In genomic region chr1:52141513-52142219, GRCh38 we compare ENCODE assay signal across 8 cellular contexts. TPM values are rescaled to one million over a fixed set of nuclear protein-coding genes. Genes with fewer than 3 reads are reported as not detected.
DNase-seq lines count a peak whose midpoint lies in the region; ATAC-seq and TF ChIP-seq lines count a peak whose summit lies in the region.

Gene ZFYVE9, plus strand, starts transcription at chr1:52142089. Its CDS starts 91,118 bp downstream, at chr1:52233207.

- no peaks in the 10 kb centered on the region for H3K27me3 ChIP-seq in thoracic aorta (replicated peaks; ENCODE audit: insufficient read depth)

- DNase-seq in DMS153 (lab: John Stamatoyannopoulos, UW): peak; percentile 47
- DNase-seq in KG1 (lab: John Stamatoyannopoulos, UW): peak; percentile 34
- DNase-seq in SK-N-DZ (ENCODE audit: low spot score): peak; percentile 74
- DNase-seq in activated naive CD4-positive, alpha-beta T cell treated with anti-CD3 and anti-CD28 coated beads, Interleukin-2, amount 50 U/mL, for 16 hours: peak; percentile 75
- DNase-seq in glomerular endothelial cell (ENCODE audit: extremely low read depth, low read depth, low spot score): no peak
- peak; percentile 62 for DNase-seq in occipital lobe (lab: John Stamatoyannopoulos, UW)
- DNase-seq in thoracic aorta (ENCODE audit: low spot score): no peak

- no peaks in the 10 kb centered on the region for H3K36me3 ChIP-seq in thoracic aorta

- peak; percentile 54 for TF ChIP-seq CTCF in thoracic aorta (IDR thresholded peaks at IDR 0.05)

- H3K4me1 ChIP-seq in thoracic aorta (ENCODE audit: control insufficient read depth in 1 of 2, low read depth in 2 of 2): peaks cover 20 to 48% of the 10 kb centered on the region in 2 donors

- peak within 1 kb of the TSS; percentile 93 for H3K4me3 ChIP-seq in thoracic aorta

- peak; percentile 65 for ATAC-seq in GM21529 (IDR thresholded peaks at IDR 0.05; ENCODE audit: unreplicated experiment)
- ATAC-seq in thoracic aorta (ENCODE audit: insufficient number of reproducible peaks, low FRiP score, low read depth): peak; percentile 79

- H3K9me3 ChIP-seq in thoracic aorta: no peaks in the 10 kb centered on the region

- H3K27ac ChIP-seq in thoracic aorta: peak within 1 kb of the TSS; percentile 96 to 97

RNA-seq across cellular contexts. Expression of gene ZFYVE9, which starts in this region (rescaled TPM):
- 9.3 and 9.9 TPM in 2 replicates for polyA plus RNA-seq in SK-N-DZ (2014; cell fraction: cytosol; rRNA removed)
- 6.0 and 7.6 TPM in 2 replicates for polyA plus RNA-seq in SK-N-DZ (2014; cell fraction: nucleus; rRNA removed)
- 17.5 and 18.1 TPM in 2 replicates for total RNA-seq in glomerular endothelial cell
- 85.6 TPM for total RNA-seq in occipital lobe
- 10 to 100 TPM; 29.6 to 45.9 TPM for total RNA-seq in thoracic aorta

Comparison
In these comparisons a context has a peak if more than half of its experiments do, and no peak if none do; other contexts are left out.
1. DNase-seq: peak in DMS153 (single experiment), KG1 (single experiment), SK-N-DZ (single experiment), activated naive CD4-positive, alpha-beta T cell treated with anti-CD3 and anti-CD28 coated beads, Interleukin-2, amount 50 U/mL, for 16 hours (single experiment) and occipital lobe (single experiment); none in glomerular endothelial cell (single experiment) and thoracic aorta (single experiment).